ENCODE assay signal across 1 cellular context in genomic region chr6:39590994-39591393, GRCh38.
TF ChIP-seq lines count a peak whose summit lies in the region.

No MANE protein-coding gene starts in this region.

TF ChIP-seq in GM23338, 12 proteins besides CTCF, POLR2A, EP300 and RAD21:
- TF ChIP-seq, protein P1, sequence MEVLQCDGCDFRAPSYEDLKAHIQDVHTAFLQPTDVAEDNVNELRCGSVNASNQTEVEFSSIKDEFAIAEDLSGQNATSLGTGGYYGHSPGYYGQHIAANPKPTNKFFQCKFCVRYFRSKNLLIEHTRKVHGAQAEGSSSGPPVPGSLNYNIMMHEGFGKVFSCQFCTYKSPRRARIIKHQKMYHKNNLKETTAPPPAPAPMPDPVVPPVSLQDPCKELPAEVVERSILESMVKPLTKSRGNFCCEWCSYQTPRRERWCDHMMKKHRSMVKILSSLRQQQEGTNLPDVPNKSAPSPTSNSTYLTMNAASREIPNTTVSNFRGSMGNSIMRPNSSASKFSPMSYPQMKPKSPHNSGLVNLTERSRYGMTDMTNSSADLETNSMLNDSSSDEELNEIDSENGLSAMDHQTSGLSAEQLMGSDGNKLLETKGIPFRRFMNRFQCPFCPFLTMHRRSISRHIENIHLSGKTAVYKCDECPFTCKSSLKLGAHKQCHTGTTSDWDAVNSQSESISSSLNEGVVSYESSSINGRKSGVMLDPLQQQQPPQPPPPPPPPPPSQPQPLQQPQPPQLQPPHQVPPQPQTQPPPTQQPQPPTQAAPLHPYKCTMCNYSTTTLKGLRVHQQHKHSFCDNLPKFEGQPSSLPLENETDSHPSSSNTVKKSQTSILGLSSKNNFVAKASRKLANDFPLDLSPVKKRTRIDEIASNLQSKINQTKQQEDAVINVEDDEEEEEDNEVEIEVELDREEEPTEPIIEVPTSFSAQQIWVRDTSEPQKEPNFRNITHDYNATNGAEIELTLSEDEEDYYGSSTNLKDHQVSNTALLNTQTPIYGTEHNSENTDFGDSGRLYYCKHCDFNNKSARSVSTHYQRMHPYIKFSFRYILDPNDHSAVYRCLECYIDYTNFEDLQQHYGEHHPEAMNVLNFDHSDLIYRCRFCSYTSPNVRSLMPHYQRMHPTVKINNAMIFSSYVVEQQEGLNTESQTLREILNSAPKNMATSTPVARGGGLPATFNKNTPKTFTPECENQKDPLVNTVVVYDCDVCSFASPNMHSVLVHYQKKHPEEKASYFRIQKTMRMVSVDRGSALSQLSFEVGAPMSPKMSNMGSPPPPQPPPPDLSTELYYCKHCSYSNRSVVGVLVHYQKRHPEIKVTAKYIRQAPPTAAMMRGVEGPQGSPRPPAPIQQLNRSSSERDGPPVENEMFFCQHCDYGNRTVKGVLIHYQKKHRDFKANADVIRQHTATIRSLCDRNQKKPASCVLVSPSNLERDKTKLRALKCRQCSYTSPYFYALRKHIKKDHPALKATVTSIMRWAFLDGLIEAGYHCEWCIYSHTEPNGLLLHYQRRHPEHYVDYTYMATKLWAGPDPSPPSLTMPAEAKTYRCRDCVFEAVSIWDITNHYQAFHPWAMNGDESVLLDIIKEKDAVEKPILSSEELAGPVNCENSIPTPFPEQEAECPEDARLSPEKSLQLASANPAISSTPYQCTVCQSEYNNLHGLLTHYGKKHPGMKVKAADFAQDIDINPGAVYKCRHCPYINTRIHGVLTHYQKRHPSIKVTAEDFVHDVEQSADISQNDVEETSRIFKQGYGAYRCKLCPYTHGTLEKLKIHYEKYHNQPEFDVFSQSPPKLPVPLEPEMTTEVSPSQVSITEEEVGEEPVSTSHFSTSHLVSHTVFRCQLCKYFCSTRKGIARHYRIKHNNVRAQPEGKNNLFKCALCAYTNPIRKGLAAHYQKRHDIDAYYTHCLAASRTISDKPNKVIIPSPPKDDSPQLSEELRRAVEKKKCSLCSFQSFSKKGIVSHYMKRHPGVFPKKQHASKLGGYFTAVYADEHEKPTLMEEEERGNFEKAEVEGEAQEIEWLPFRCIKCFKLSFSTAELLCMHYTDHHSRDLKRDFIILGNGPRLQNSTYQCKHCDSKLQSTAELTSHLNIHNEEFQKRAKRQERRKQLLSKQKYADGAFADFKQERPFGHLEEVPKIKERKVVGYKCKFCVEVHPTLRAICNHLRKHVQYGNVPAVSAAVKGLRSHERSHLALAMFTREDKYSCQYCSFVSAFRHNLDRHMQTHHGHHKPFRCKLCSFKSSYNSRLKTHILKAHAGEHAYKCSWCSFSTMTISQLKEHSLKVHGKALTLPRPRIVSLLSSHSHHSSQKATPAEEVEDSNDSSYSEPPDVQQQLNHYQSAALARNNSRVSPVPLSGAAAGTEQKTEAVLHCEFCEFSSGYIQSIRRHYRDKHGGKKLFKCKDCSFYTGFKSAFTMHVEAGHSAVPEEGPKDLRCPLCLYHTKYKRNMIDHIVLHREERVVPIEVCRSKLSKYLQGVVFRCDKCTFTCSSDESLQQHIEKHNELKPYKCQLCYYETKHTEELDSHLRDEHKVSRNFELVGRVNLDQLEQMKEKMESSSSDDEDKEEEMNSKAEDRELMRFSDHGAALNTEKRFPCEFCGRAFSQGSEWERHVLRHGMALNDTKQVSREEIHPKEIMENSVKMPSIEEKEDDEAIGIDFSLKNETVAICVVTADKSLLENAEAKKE (CRISPR knock-in tag; IDR thresholded peaks at IDR 0.05): peak; percentile 86
- no peak for TF ChIP-seq ZNF331 (CRISPR knock-in tag; IDR thresholded peaks at IDR 0.05; ENCODE audit: low read depth)
- no peak for TF ChIP-seq POLR2AphosphoS5 (IDR thresholded peaks at IDR 0.05; ENCODE audit: low read depth)
TF ChIP-seq in GM23338: peak in this region for 1.
